ENCODE assay signal across 8 cellular contexts in the genomic region with DNA sequence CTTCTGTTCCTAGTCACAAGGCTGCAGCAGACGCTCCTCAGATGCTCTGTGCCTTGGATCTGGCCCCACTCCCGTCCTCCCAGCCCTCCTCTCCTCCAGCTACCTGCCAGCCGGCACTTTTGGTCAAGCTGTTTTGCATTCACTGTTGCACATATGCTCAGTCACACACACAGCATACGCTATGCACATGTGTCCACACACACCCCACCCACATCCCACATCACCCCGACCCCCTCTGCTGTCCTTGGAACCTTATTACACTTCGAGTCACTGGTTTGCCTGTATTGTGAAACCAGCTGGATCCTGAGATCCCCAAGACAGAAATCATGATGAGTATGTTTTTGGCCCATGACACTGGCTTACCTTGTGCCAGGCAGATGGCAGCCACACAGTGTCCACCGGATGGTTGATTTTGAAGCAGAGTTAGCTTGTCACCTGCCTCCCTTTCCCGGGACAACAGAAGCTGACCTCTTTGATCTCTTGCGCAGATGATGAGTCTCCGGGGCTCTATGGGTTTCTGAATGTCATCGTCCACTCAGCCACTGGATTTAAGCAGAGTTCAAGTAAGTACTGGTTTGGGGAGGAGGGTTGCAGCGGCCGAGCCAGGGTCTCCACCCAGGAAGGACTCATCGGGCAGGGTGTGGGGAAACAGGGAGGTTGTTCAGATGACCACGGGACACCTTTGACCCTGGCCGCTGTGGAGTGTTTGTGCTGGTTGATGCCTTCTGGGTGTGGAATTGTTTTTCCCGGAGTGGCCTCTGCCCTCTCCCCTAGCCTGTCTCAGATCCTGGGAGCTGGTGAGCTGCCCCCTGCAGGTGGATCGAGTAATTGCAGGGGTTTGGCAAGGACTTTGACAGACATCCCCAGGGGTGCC.
DNase-seq lines count a peak whose midpoint lies in the region; ATAC-seq and TF ChIP-seq lines count a peak whose summit lies in the region.

No MANE protein-coding gene starts in this region.

- DNase-seq in NCI-H1417 (lab: John Stamatoyannopoulos, UW) (peak; percentile 3 to 44 (median 4)), NCI-H1417 treated with DMSO at 0.1 percent for 48 hours (lab: John Stamatoyannopoulos, UW) (no peak), NCI-H1694 (lab: John Stamatoyannopoulos, UW) (peak; percentile 32), epidermal melanocyte (ENCODE audit: insufficient read length, low spot score) (peak; percentile 66), suprapubic skin (ENCODE audit: low spot score in 2 of 2) (no peak)
- peak; percentile 5 to 18 for DNase-seq in activated CD8-positive, alpha-beta memory T cell treated with anti-CD3 and anti-CD28 coated beads for 4 hours (ENCODE audit: low read depth in 2 of 2)

- H3K79me2 ChIP-seq in neural cell (replicated peaks; ENCODE audit: insufficient read depth, low read length) = no peaks in the 10 kb centered on the region

- TF ChIP-seq RAD21 in neural cell (conservative IDR thresholded peaks at IDR 0.05) = peak; percentile 47

- H3K9me3 ChIP-seq in neural cell (ENCODE audit: low read length) (no peaks in the 10 kb centered on the region), suprapubic skin (no peaks in the 10 kb centered on the region)

- no peaks in the 10 kb centered on the region for H3K27me3 ChIP-seq in neural cell (ENCODE audit: insufficient read depth, low read depth, low read length)
- no peaks in the 10 kb centered on the region for H3K27me3 ChIP-seq in suprapubic skin

- TF ChIP-seq CTCF in neural cell (IDR thresholded peaks at IDR 0.05; ENCODE audit: poor library complexity, severe bottlenecking) = peak; percentile 74
- TF ChIP-seq CTCF in suprapubic skin (IDR thresholded peaks at IDR 0.05) = peak; percentile 53 to 71

- TF ChIP-seq EP300 in neural cell (conservative IDR thresholded peaks at IDR 0.05; ENCODE audit: poor library complexity, severe bottlenecking) (no peak), suprapubic skin (IDR thresholded peaks at IDR 0.05) (no peak)

- no peaks in the 10 kb centered on the region for H4K20me1 ChIP-seq in neural cell (ENCODE audit: insufficient read depth)

- H3K27ac ChIP-seq in neural cell (ENCODE audit: low read length) (no peak overlapping the region), suprapubic skin (no peak overlapping the region)

- no peak overlapping the region for H3K4me3 ChIP-seq in neural cell (ENCODE audit: low read length)
- no peak overlapping the region for H3K4me3 ChIP-seq in suprapubic skin

- ATAC-seq in GM19035 (IDR thresholded peaks at IDR 0.05; ENCODE audit: unreplicated experiment) = no peak

- peaks cover 4% of the 10 kb centered on the region for H3K36me3 ChIP-seq in neural cell (ENCODE audit: insufficient read depth, low read length)
- H3K36me3 ChIP-seq in suprapubic skin = peaks cover 96% of the 10 kb centered on the region

- H2AFZ ChIP-seq in neural cell (ENCODE audit: low read depth, low read length) = no peak overlapping the region

- no peaks in the 10 kb centered on the region for H3F3A ChIP-seq in neural cell (ENCODE audit: insufficient read depth, low read length, poor library complexity, severe bottlenecking)

- H3K9me2 ChIP-seq in neural cell (ENCODE audit: insufficient read depth, low read length) = no peaks in the 10 kb centered on the region

- no peak overlapping the region for H3K4me2 ChIP-seq in neural cell (ENCODE audit: low read length)

- no peak overlapping the region for H3K9ac ChIP-seq in neural cell (ENCODE audit: low read length)

- peaks cover 10% of the 10 kb centered on the region for H3K4me1 ChIP-seq in suprapubic skin

- 60% methylated on average over 13 of the region's 18 CpGs for WGBS in suprapubic skin

- TF ChIP-seq POLR2A in suprapubic skin (IDR thresholded peaks at IDR 0.05) = no peak

TF ChIP-seq in neural cell, 6 proteins besides CTCF, POLR2A, EP300 and RAD21:
- TF ChIP-seq, protein P1, sequence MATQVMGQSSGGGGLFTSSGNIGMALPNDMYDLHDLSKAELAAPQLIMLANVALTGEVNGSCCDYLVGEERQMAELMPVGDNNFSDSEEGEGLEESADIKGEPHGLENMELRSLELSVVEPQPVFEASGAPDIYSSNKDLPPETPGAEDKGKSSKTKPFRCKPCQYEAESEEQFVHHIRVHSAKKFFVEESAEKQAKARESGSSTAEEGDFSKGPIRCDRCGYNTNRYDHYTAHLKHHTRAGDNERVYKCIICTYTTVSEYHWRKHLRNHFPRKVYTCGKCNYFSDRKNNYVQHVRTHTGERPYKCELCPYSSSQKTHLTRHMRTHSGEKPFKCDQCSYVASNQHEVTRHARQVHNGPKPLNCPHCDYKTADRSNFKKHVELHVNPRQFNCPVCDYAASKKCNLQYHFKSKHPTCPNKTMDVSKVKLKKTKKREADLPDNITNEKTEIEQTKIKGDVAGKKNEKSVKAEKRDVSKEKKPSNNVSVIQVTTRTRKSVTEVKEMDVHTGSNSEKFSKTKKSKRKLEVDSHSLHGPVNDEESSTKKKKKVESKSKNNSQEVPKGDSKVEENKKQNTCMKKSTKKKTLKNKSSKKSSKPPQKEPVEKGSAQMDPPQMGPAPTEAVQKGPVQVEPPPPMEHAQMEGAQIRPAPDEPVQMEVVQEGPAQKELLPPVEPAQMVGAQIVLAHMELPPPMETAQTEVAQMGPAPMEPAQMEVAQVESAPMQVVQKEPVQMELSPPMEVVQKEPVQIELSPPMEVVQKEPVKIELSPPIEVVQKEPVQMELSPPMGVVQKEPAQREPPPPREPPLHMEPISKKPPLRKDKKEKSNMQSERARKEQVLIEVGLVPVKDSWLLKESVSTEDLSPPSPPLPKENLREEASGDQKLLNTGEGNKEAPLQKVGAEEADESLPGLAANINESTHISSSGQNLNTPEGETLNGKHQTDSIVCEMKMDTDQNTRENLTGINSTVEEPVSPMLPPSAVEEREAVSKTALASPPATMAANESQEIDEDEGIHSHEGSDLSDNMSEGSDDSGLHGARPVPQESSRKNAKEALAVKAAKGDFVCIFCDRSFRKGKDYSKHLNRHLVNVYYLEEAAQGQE (IDR thresholded peaks at IDR 0.05; ENCODE audit: borderline replicate concordance) = no peak
- TF ChIP-seq TAF1 (IDR thresholded peaks at IDR 0.05; ENCODE audit: low read depth) (no peak), MXI1 (conservative IDR thresholded peaks at IDR 0.05; ENCODE audit: poor library complexity, severe bottlenecking) (no peak), SMC3 (conservative IDR thresholded peaks at IDR 0.05; ENCODE audit: poor library complexity) (peak; percentile 68), EZH2 (IDR thresholded peaks at IDR 0.05; ENCODE audit: borderline replicate concordance, insufficient read depth, low read length, poor library complexity, severe bottlenecking) (no peak)

Comparison
In these comparisons a context has a peak if more than half of its experiments do, and no peak if none do; other contexts are left out.
1. DNase-seq: peak in NCI-H1417 (3 of 3), NCI-H1694 (single experiment), activated CD8-positive, alpha-beta memory T cell treated with anti-CD3 and anti-CD28 coated beads for 4 hours (2 of 2) and epidermal melanocyte (single experiment); none in NCI-H1417 treated with DMSO at 0.1 percent for 48 hours (single experiment) and suprapubic skin (0 of 2).